20 cellular contexts compared by ENCODE assay signal in the genomic region with DNA sequence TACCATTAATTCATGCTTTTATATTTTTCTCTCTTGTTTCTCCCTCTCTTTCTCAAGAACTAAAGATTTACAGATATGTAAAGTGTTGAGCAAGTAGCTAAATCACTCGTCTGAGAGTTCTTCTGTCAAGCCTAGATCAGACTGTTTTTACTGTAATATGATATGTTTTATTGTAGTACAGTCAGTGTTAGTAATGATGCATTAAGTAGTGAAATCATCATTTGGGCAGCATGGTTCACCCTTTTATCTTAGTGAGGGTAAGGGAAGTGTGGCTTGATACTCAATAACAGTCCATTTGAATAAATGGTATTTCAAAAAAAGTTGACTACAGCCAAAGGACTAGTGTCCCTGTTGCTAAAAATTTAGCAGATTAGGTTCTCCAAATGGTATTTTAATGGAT. TPM values are rescaled to one million over a fixed set of nuclear protein-coding genes. Genes with fewer than 3 reads are reported as not detected.
DNase-seq lines count a peak whose midpoint lies in the region; ATAC-seq, FAIRE-seq and TF ChIP-seq lines count a peak whose summit lies in the region.
"Had no signal": no experiment of that assay in that cellular context is flagged by ENCODE, and none has a peak within 500 bp of the region (broad histone marks: within the 10 kb centered on the region; RNA-seq: fewer than 3 reads in every experiment).

No MANE protein-coding gene starts in this region.

- TF ChIP-seq CTCF in A673 (conservative IDR thresholded peaks at IDR 0.05; ENCODE audit: low read depth, low read length) (no peak), heart left ventricle (IDR thresholded peaks at IDR 0.05) (no peak)

- WGBS in heart left ventricle, 4 donors, result 60 to 68% (median 63%) methylated on average over 1 of the region's 1 CpG

- no peaks in the 10 kb centered on the region for H3K27me3 Mint-ChIP-seq in activated CD4-positive, alpha-beta T cell treated with anti-CD3 and anti-CD28 coated beads, Interleukin-2, amount 10 ng/mL, durations not matched to agents 7 days and 5 days

- H3K9me3 ChIP-seq in A673 (ENCODE audit: low read depth, low read length, poor library complexity, severe bottlenecking) (peaks cover 9% of the 10 kb centered on the region), heart left ventricle (no peaks in the 10 kb centered on the region)
- H3K9me3 ChIP-seq: esophagus muscularis mucosa had no signal

- peak; percentile 10 for DNase-seq in A673 (ENCODE audit: low spot score)
- DNase-seq in H54 (ENCODE audit: insufficient read length, low spot score), result no peak
- peak; percentile 65 for DNase-seq in RPMI7951 (ENCODE audit: low read depth)
- DNase-seq in fibroblast of peridontal ligament (ENCODE audit: extremely low read depth), result peak; percentile 80
- no peak for DNase-seq in GM19238 (ENCODE audit: insufficient read length, low spot score)
- DNase-seq in 8988T, result no peak
- DNase-seq in activated CD4-positive, alpha-beta T cell treated with anti-CD3 and anti-CD28 coated beads, Interleukin-2, amount 10 ng/mL, durations not matched to agents 7 days and 5 days, result no peak
- DNase-seq in heart left ventricle, result no peak
- DNase-seq: activated CD4-positive, alpha-beta T cell treated with anti-CD3 and anti-CD28 coated beads, Interleukin-2, amount 50 U/mL, for 48 hours; activated gamma-delta T cell; cerebellar nuclear complex; immature natural killer cell; KG1; NCI-H1694 treated with DMSO at 0.1 percent for 48 hours; stimulated activated CD4-positive, alpha-beta T cell treated with anti-CD3 and anti-CD28 coated beads, Interleukin-2, amount 100 ng/mL, for 48 hours; stimulated activated naive CD4-positive, alpha-beta T cell treated with Interleukin-2 at 50 U/mL for 16 hours had no signal

- TF ChIP-seq POLR2A in H54 (IDR thresholded peaks at IDR 0.05; ENCODE audit: low read depth, low read length) (no peak), heart left ventricle (IDR thresholded peaks at IDR 0.05) (no peak)

- H3K4me3 Mint-ChIP-seq in activated CD4-positive, alpha-beta T cell treated with anti-CD3 and anti-CD28 coated beads, Interleukin-2, amount 10 ng/mL, durations not matched to agents 7 days and 5 days, result no peak overlapping the region
- H3K4me3 Mint-ChIP-seq: immature natural killer cell; T-helper 2 cell treated with Interferon-gamma antibody and Interleukin-4, amounts not matched to agents 5 μg/mL and 100 μg/mL, for 36 hours had no signal

- peak; percentile 96 for FAIRE-seq in H54 (lab: Jason Lieb, UNC)

- intact Hi-C loops in A673 (cut with micrococcal nuclease; ENCODE audit: unreplicated experiment), result loop anchor here (10.0 kb wide), 1 partner anchor 906 kb away; no protein-coding TSS in a partner anchor
- intact Hi-C loops in heart left ventricle (cut with DNase I), result no loop called here

- peaks cover 52% of the 10 kb centered on the region for H3K36me3 Mint-ChIP-seq in activated CD4-positive, alpha-beta T cell treated with anti-CD3 and anti-CD28 coated beads, Interleukin-2, amount 10 ng/mL, durations not matched to agents 7 days and 5 days (ENCODE audit: low read depth)

- CTCF ChIA-PET in A673 (lab: Charles Lee), result no interaction called here
- CTCF ChIA-PET in activated CD4-positive, alpha-beta T cell treated with anti-CD3 and anti-CD28 coated beads, Interleukin-2, amount 10 ng/mL, durations not matched to agents 7 days and 5 days (lab: Charles Lee), result no interaction called here

- no peak for ATAC-seq in heart left ventricle

- H3K4me1 ChIP-seq in A673 (ENCODE audit: insufficient read depth, low read length, poor library complexity, severe bottlenecking) (no peaks in the 10 kb centered on the region), heart left ventricle (peaks cover 0 to 30% (median 0%) of the 10 kb centered on the region in 12 donors)
- H3K4me1 ChIP-seq: BLaER1 had no signal

- BruUV-seq in A673 (replicated peaks; lab: Mats Ljungman, UMichigan), result no TSS peak

- POLR2A ChIA-PET in A673 (lab: Charles Lee; ENCODE audit: low non-redundant PET), result no interaction called here
- POLR2A ChIA-PET in activated CD4-positive, alpha-beta T cell treated with anti-CD3 and anti-CD28 coated beads, Interleukin-2, amount 10 ng/mL, durations not matched to agents 7 days and 5 days (lab: Charles Lee), result no interaction called here

- no peaks in the 10 kb centered on the region for H3K27me3 ChIP-seq in A673 (replicated peaks; ENCODE audit: insufficient read depth, low read depth, low read length, poor library complexity)
- no peaks in the 10 kb centered on the region for H3K27me3 ChIP-seq in heart left ventricle
- H3K27me3 ChIP-seq: BLaER1, esophagus muscularis mucosa had no signal

- peaks cover 16% of the 10 kb centered on the region for H3K36me3 ChIP-seq in A673 (ENCODE audit: insufficient read depth, low read length, poor library complexity, severe bottlenecking)
- peaks cover 0 to 46% (median 35%) of the 10 kb centered on the region in 9 donors for H3K36me3 ChIP-seq in heart left ventricle

- no peak overlapping the region for H3K4me3 ChIP-seq in A673 (ENCODE audit: low read depth, low read length, poor library complexity, severe bottlenecking)
- H3K4me3 ChIP-seq in heart left ventricle, result no peak overlapping the region
- H3K4me3 ChIP-seq: BLaER1, esophagus muscularis mucosa had no signal

- no peak overlapping the region for H3K27ac Mint-ChIP-seq in activated CD4-positive, alpha-beta T cell treated with anti-CD3 and anti-CD28 coated beads, Interleukin-2, amount 10 ng/mL, durations not matched to agents 7 days and 5 days
- H3K27ac Mint-ChIP-seq: T-helper 2 cell treated with Interferon-gamma antibody and Interleukin-4, amounts not matched to agents 5 μg/mL and 100 μg/mL, for 36 hours had no signal

- peaks cover 5% of the 10 kb centered on the region for H3K4me1 Mint-ChIP-seq in activated CD4-positive, alpha-beta T cell treated with anti-CD3 and anti-CD28 coated beads, Interleukin-2, amount 10 ng/mL, durations not matched to agents 7 days and 5 days

- H3K27ac ChIP-seq in A673 (ENCODE audit: low read depth, low read length, poor library complexity, severe bottlenecking), result no peak overlapping the region
- H3K27ac ChIP-seq in heart left ventricle, result no peak overlapping the region
- H3K27ac ChIP-seq: BLaER1, esophagus muscularis mucosa had no signal

- peaks cover 14% of the 10 kb centered on the region for H3K9me3 Mint-ChIP-seq in activated CD4-positive, alpha-beta T cell treated with anti-CD3 and anti-CD28 coated beads, Interleukin-2, amount 10 ng/mL, durations not matched to agents 7 days and 5 days
- H3K9me3 Mint-ChIP-seq: immature natural killer cell had no signal

RNA-seq across cellular contexts. Expression of gene CYB5R4, which starts 9.2 kb away (rescaled TPM):
- total RNA-seq in A673 (2021), result 23.8 and 26.2 TPM in 2 replicates
- total RNA-seq in RPMI7951 (2014; rRNA removed; shearing (Covaris generic)), result 18.5 and 22.5 TPM in 2 replicates
- total RNA-seq in activated CD4-positive, alpha-beta T cell treated with anti-CD3 and anti-CD28 coated beads, Interleukin-2, amount 10 ng/mL, durations not matched to agents 7 days and 5 days, result 10 to 100 TPM; 26.8 to 27.3 TPM
- total RNA-seq in heart left ventricle, result 10 to 100 TPM in 7 of 9 donors, 1 to 10 TPM in 2; 4.6 to 29.0 (median 15.6) TPM
- 10 to 100 TPM in 1 of 2 donors, 1 to 10 TPM in 1; 1.3 to 16.3 TPM for polyA plus RNA-seq in heart left ventricle

RNA-seq across cellular contexts. Expression of gene RIPPLY2, which starts 15.5 kb away (rescaled TPM):
- total RNA-seq in A673 (2021) (3.0 and 4.0 TPM in 2 replicates), heart left ventricle (not detected)
- not detected in 2 replicates for total RNA-seq in RPMI7951 (2014; rRNA removed; shearing (Covaris generic))
- not detected for total RNA-seq in activated CD4-positive, alpha-beta T cell treated with anti-CD3 and anti-CD28 coated beads, Interleukin-2, amount 10 ng/mL, durations not matched to agents 7 days and 5 days
- not detected for polyA plus RNA-seq in heart left ventricle
- total RNA-seq: esophagus muscularis mucosa, pulmonary artery endothelial cell had no signal
- polyA plus RNA-seq: immature natural killer cell had no signal

Comparison
In these comparisons a context has a peak if more than half of its experiments do, and no peak if none do; other contexts are left out.
1. DNase-seq: peak in A673 (single experiment), RPMI7951 (single experiment) and fibroblast of peridontal ligament (single experiment); none in H54 (single experiment), GM19238 (single experiment), 8988T (single experiment), activated CD4-positive, alpha-beta T cell treated with anti-CD3 and anti-CD28 coated beads, Interleukin-2, amount 10 ng/mL, durations not matched to agents 7 days and 5 days (single experiment) and heart left ventricle (0 of 5).